15 cellular contexts compared by ENCODE assay signal in genomic region chr10:79128923-79129305, GRCh38.
DNase-seq lines count a peak whose midpoint lies in the region; ATAC-seq and TF ChIP-seq lines count a peak whose summit lies in the region.
"Had no signal": no experiment of that assay in that cellular context is flagged by ENCODE, and none has a peak within 500 bp of the region (broad histone marks: within the 10 kb centered on the region; RNA-seq: fewer than 3 reads in every experiment).

No MANE protein-coding gene starts in this region.

- intact Hi-C loops in A673 (cut with micrococcal nuclease; ENCODE audit: unreplicated experiment) = loop anchor here (2.0 kb wide), 1 partner anchor 66 kb away; no protein-coding TSS in a partner anchor
- intact Hi-C loops in dorsolateral prefrontal cortex (cut with DNase I) = no loop called here
- intact Hi-C loops in aorta (cut with DNase I) = no loop called here

- H3K4me3 ChIP-seq in A673 (ENCODE audit: low read depth, low read length, poor library complexity, severe bottlenecking) (no peak overlapping the region), HUES48 (ENCODE audit: low read depth, low read length) (no peak overlapping the region), dorsolateral prefrontal cortex (no peak overlapping the region), aorta (ENCODE audit: low read length in 2 of 2) (no peak overlapping the region)
- H3K4me3 ChIP-seq: esophagus squamous epithelium had no signal

- H3K9me3 ChIP-seq in A673 (ENCODE audit: low read depth, low read length, poor library complexity, severe bottlenecking) = no peaks in the 10 kb centered on the region
- no peaks in the 10 kb centered on the region for H3K9me3 ChIP-seq in HUES48 (ENCODE audit: control insufficient read depth, insufficient read depth, low read length)
- no peaks in the 10 kb centered on the region for H3K9me3 ChIP-seq in aorta (ENCODE audit: control insufficient read depth, low read length)
- H3K9me3 ChIP-seq: esophagus squamous epithelium had no signal

- no peak overlapping the region for H3K9ac ChIP-seq in HUES48 (ENCODE audit: low read depth, low read length)

- no TSS peak for BruUV-seq in A673 (replicated peaks; lab: Mats Ljungman, UMichigan)

- H3K27me3 Mint-ChIP-seq in WTC11 (ENCODE audit: low read depth) (no peaks in the 10 kb centered on the region), mesothelial cell of epicardium (ENCODE audit: low read depth) (no peaks in the 10 kb centered on the region)

- TF ChIP-seq CTCF in A673 (conservative IDR thresholded peaks at IDR 0.05; ENCODE audit: low read depth, low read length) (no peak), WTC11 (IDR thresholded peaks at IDR 0.05) (no peak), mesothelial cell of epicardium (IDR thresholded peaks at IDR 0.05; ENCODE audit: unreplicated experiment) (no peak), dorsolateral prefrontal cortex (IDR thresholded peaks at IDR 0.05 in 54 of 56, conservative IDR thresholded peaks at IDR 0.05 in 2 of 56; ENCODE audit: low read depth in 1 of 56, partially characterized antibody in 56 of 56) (no peak)

- CTCF ChIA-PET in A673 (lab: Charles Lee) = no interaction called here
- CTCF ChIA-PET in WTC11 (lab: Charles Lee) = interaction anchor here (4.6 kb wide), 1 partner anchor 66 kb away, joined by 21 read pairs; no protein-coding TSS in a partner anchor

- peak overlapping the region; percentile 64 for H3K27ac ChIP-seq in A673 (ENCODE audit: low read depth, low read length, poor library complexity, severe bottlenecking)
- peak overlapping the region; percentile 88 for H3K27ac ChIP-seq in HUES48 (ENCODE audit: low read depth, low read length)
- H3K27ac ChIP-seq in dorsolateral prefrontal cortex = no peak overlapping the region
- H3K27ac ChIP-seq in aorta (ENCODE audit: low read depth in 1 of 2, low read length in 2 of 2) = no peak overlapping the region

- H3K9me3 Mint-ChIP-seq in WTC11 (no peaks in the 10 kb centered on the region), mesothelial cell of epicardium (no peaks in the 10 kb centered on the region)

- POLR2A ChIA-PET in A673 (lab: Charles Lee; ENCODE audit: low non-redundant PET) = no interaction called here
- POLR2A ChIA-PET in WTC11 (lab: Charles Lee) = interaction anchor here (0.7 kb wide), 1 partner anchor 53 kb away, joined by 3 read pairs; no protein-coding TSS in a partner anchor

- DNase-seq in A673 (ENCODE audit: low spot score) (peak; percentile 58), WTC11 (ENCODE audit: low spot score) (no peak), mesothelial cell of epicardium (ENCODE audit: low spot score in 2 of 2, unreplicated experiment in 2 of 2) (no peak), NCI-H1417 treated with DMSO at 0.1 percent for 48 hours (lab: John Stamatoyannopoulos, UW) (no peak), middle frontal gyrus (ENCODE audit: extremely low spot score, low spot score) (no peak), dorsolateral prefrontal cortex (no peak), aorta (no peak)
- DNase-seq: activated CD4-positive, alpha-beta T cell treated with anti-CD3 and anti-CD28 coated beads for 48 hours; activated effector memory CD4-positive, alpha-beta T cell treated with anti-CD3 and anti-CD28 coated beads, Interleukin-2, amount 50 U/mL, for 16 hours; cerebellar nuclear complex; esophagus squamous epithelium; NCI-H1092; NK-92 treated with Interleukin-12 subunit alpha and Interleukin-12 subunit beta, amount 100 ng/mL, for 24 hours had no signal

- ATAC-seq in WTC11 (no peak), aorta (ENCODE audit: low FRiP score) (no peak)

- H3K27ac Mint-ChIP-seq in WTC11 (peak overlapping the region; percentile 95), mesothelial cell of epicardium (peak overlapping the region; percentile 47)

- peak overlapping the region; percentile 30; the same call in 1 of the 2 replicates for H3K4me3 Mint-ChIP-seq in WTC11
- H3K4me3 Mint-ChIP-seq in mesothelial cell of epicardium = no peak overlapping the region
- H3K4me3 Mint-ChIP-seq: CD14-positive monocyte had no signal

- H3K4me1 ChIP-seq in A673 (ENCODE audit: insufficient read depth, low read length, poor library complexity, severe bottlenecking) (peaks cover 38% of the 10 kb centered on the region), HUES48 (ENCODE audit: control insufficient read depth, insufficient read depth, low read length) (peaks cover 68% of the 10 kb centered on the region), aorta (ENCODE audit: control insufficient read depth in 1 of 2, insufficient read depth in 2 of 2, low read length in 2 of 2) (no peaks in the 10 kb centered on the region)

- WGBS in aorta, 2 donors = 60 to 62% methylated on average over 4 of the region's 4 CpGs

- peaks cover 77% of the 10 kb centered on the region for H3K4me1 Mint-ChIP-seq in WTC11
- H3K4me1 Mint-ChIP-seq in mesothelial cell of epicardium = peaks cover 41% of the 10 kb centered on the region

- H3K27me3 ChIP-seq in A673 (replicated peaks; ENCODE audit: insufficient read depth, low read depth, low read length, poor library complexity) (no peaks in the 10 kb centered on the region), HUES48 (ENCODE audit: control insufficient read depth, insufficient read depth, low read length) (no peaks in the 10 kb centered on the region), dorsolateral prefrontal cortex (no peaks in the 10 kb centered on the region), aorta (ENCODE audit: control insufficient read depth in 1 of 2, insufficient read depth in 2 of 2, low read length in 1 of 2) (no peaks in the 10 kb centered on the region)
- H3K27me3 ChIP-seq: esophagus squamous epithelium had no signal

- H3K36me3 ChIP-seq in A673 (ENCODE audit: insufficient read depth, low read length, poor library complexity, severe bottlenecking) (no peaks in the 10 kb centered on the region), HUES48 (ENCODE audit: control insufficient read depth, insufficient read depth, low read length) (peaks cover 16% of the 10 kb centered on the region), aorta (ENCODE audit: control insufficient read depth in 1 of 2, insufficient read depth in 2 of 2, low read length in 1 of 2) (no peaks in the 10 kb centered on the region)

- H3K36me3 Mint-ChIP-seq in WTC11 (no peaks in the 10 kb centered on the region), mesothelial cell of epicardium (peaks cover 21% of the 10 kb centered on the region)

TF ChIP-seq in WTC11, 78 proteins besides CTCF, POLR2A, EP300 and RAD21:
- TF ChIP-seq TEAD1 (CRISPR knock-in tag; IDR thresholded peaks at IDR 0.05) (no peak), ZNF396 (CRISPR knock-in tag; IDR thresholded peaks at IDR 0.05; ENCODE audit: borderline replicate concordance) (no peak), SMAD3 (CRISPR knock-in tag; IDR thresholded peaks at IDR 0.05; ENCODE audit: borderline replicate concordance) (no peak)

Comparison
In these comparisons a context has a peak if more than half of its experiments do, and no peak if none do; other contexts are left out.
1. H3K27ac ChIP-seq: peak in A673 (single experiment) and HUES48 (single experiment); none in dorsolateral prefrontal cortex (0 of 59) and aorta (0 of 2).